1 cellular context compared by ENCODE assay signal in genomic region chr15:78996876-78997275, GRCh38.
TF ChIP-seq lines count a peak whose summit lies in the region.

No MANE protein-coding gene starts in this region.

TF ChIP-seq in HepG2, 621 proteins besides CTCF, POLR2A, EP300 and RAD21 (continued from another document and continues in another):
- TF ChIP-seq ZNF800 (CRISPR knock-in tag; IDR thresholded peaks at IDR 0.05), result no peak
- no peak for TF ChIP-seq CCAR2 (optimal IDR thresholded peaks at IDR 0.05; ENCODE audit: low read depth, low read length)
- TF ChIP-seq ZBED4 (CRISPR knock-in tag; IDR thresholded peaks at IDR 0.05; ENCODE audit: borderline replicate concordance), result no peak; the same call in 1 of the 2 replicates
- peak; percentile 87 for TF ChIP-seq ELF3 (CRISPR knock-in tag; IDR thresholded peaks at IDR 0.05)
- no peak for TF ChIP-seq LCORL (IDR thresholded peaks at IDR 0.05)
- TF ChIP-seq LCORL (CRISPR knock-in tag; IDR thresholded peaks at IDR 0.05), result peak; percentile 53; the same call in 1 of the 2 replicates
- no peak for TF ChIP-seq ZMAT3 (CRISPR knock-in tag; conservative IDR thresholded peaks at IDR 0.05)
- TF ChIP-seq NFE2L2 (IDR thresholded peaks at IDR 0.05; ENCODE audit: low read length), result no peak
- no peak for TF ChIP-seq ZNF619 (CRISPR knock-in tag; IDR thresholded peaks at IDR 0.05)
- no peak for TF ChIP-seq ZNF546 (CRISPR knock-in tag; conservative IDR thresholded peaks at IDR 0.05)
- TF ChIP-seq YY1 (IDR thresholded peaks at IDR 0.05; ENCODE audit: insufficient read depth, insufficient replicate concordance, low read depth, low read length), result no peak
- TF ChIP-seq GABPA (IDR thresholded peaks at IDR 0.05; ENCODE audit: low read depth, low read length), result no peak
- no peak for TF ChIP-seq GABPA (CRISPR knock-in tag; IDR thresholded peaks at IDR 0.05; ENCODE audit: low read depth)
- peak; percentile 93 for TF ChIP-seq FOXO1 (CRISPR knock-in tag; IDR thresholded peaks at IDR 0.05)
- TF ChIP-seq ZNF333 (CRISPR knock-in tag; IDR thresholded peaks at IDR 0.05; ENCODE audit: borderline replicate concordance), result no peak
- TF ChIP-seq BCL6 (CRISPR knock-in tag; IDR thresholded peaks at IDR 0.05), result peak; percentile 73
- TF ChIP-seq ZNF672 (CRISPR knock-in tag; IDR thresholded peaks at IDR 0.05), result no peak
- TF ChIP-seq E2F1 (CRISPR knock-in tag; IDR thresholded peaks at IDR 0.05), result no peak
- no peak for TF ChIP-seq IRF1 (CRISPR knock-in tag; IDR thresholded peaks at IDR 0.05; ENCODE audit: low read depth)
- TF ChIP-seq ZNF513 (CRISPR knock-in tag; conservative IDR thresholded peaks at IDR 0.05), result no peak
- TF ChIP-seq ZBTB21 (CRISPR knock-in tag; IDR thresholded peaks at IDR 0.05), result 0 out of 2 replicates have a peak, but pooled peaks have one; percentile 21
- no peak; the same call in 1 of the 2 replicates for TF ChIP-seq ZNF574 (CRISPR knock-in tag; IDR thresholded peaks at IDR 0.05)
- TF ChIP-seq ERF (CRISPR knock-in tag; IDR thresholded peaks at IDR 0.05), result peak; percentile 84
- TF ChIP-seq HMGXB3 (CRISPR knock-in tag; IDR thresholded peaks at IDR 0.05; ENCODE audit: borderline replicate concordance), result 0 out of 2 replicates have a peak, but pooled peaks have one; percentile 38
- TF ChIP-seq REL (CRISPR knock-in tag; conservative IDR thresholded peaks at IDR 0.05), result no peak
- no peak for TF ChIP-seq ZNF253 (CRISPR knock-in tag; IDR thresholded peaks at IDR 0.05; ENCODE audit: borderline replicate concordance)
- TF ChIP-seq BRD4 (CRISPR knock-in tag; IDR thresholded peaks at IDR 0.05), result 0 out of 2 replicates have a peak, but pooled peaks have one; percentile 45
- TF ChIP-seq ZNF350 (CRISPR knock-in tag; IDR thresholded peaks at IDR 0.05; ENCODE audit: borderline replicate concordance, low read depth), result 0 out of 2 replicates have a peak, but pooled peaks have one; percentile 20
- TF ChIP-seq ZNF234 (CRISPR knock-in tag; conservative IDR thresholded peaks at IDR 0.05), result no peak
- TF ChIP-seq ZNF501 (CRISPR knock-in tag; IDR thresholded peaks at IDR 0.05), result no peak
- peak; percentile 53; the same call in 1 of the 2 replicates for TF ChIP-seq IKZF5 (CRISPR knock-in tag; IDR thresholded peaks at IDR 0.05)
- TF ChIP-seq GATAD1 (CRISPR knock-in tag; IDR thresholded peaks at IDR 0.05), result peak; percentile 32; the same call in 1 of the 2 replicates
- no peak for TF ChIP-seq CC2D1A (CRISPR knock-in tag; IDR thresholded peaks at IDR 0.05)
- TF ChIP-seq ARHGAP35 (CRISPR knock-in tag; IDR thresholded peaks at IDR 0.05; ENCODE audit: borderline replicate concordance), result no peak
- TF ChIP-seq ARNT2 (CRISPR knock-in tag; IDR thresholded peaks at IDR 0.05; ENCODE audit: low read depth), result no peak
- peak; percentile 30; the same call in 1 of the 2 replicates for TF ChIP-seq CEBPG (CRISPR knock-in tag; IDR thresholded peaks at IDR 0.05)
- TF ChIP-seq REST (IDR thresholded peaks at IDR 0.05; ENCODE audit: borderline replicate concordance in 1 of 2, low read depth in 1 of 2, low read length in 2 of 2), result no peak
- TF ChIP-seq HMG20A (CRISPR knock-in tag; IDR thresholded peaks at IDR 0.05; ENCODE audit: borderline replicate concordance), result peak; percentile 64; the same call in 1 of the 2 replicates
- no peak for TF ChIP-seq ZNF251 (CRISPR knock-in tag; IDR thresholded peaks at IDR 0.05)
- TF ChIP-seq EEA1 (CRISPR knock-in tag; IDR thresholded peaks at IDR 0.05; ENCODE audit: borderline replicate concordance), result no peak
